17 cellular contexts compared by ENCODE assay signal in genomic region chr3:116443096-116443793, GRCh38. TPM values are rescaled to one million over a fixed set of nuclear protein-coding genes. Genes with fewer than 3 reads are reported as not detected.
DNase-seq lines count a peak whose midpoint lies in the region; ATAC-seq and TF ChIP-seq lines count a peak whose summit lies in the region.
"Had no signal": no experiment of that assay in that cellular context is flagged by ENCODE, and none has a peak within 500 bp of the region (broad histone marks: within the 10 kb centered on the region; RNA-seq: fewer than 3 reads in every experiment).

No MANE protein-coding gene starts in this region.

- H3K36me3 Mint-ChIP-seq in nephron (ENCODE audit: low read depth), result no peaks in the 10 kb centered on the region
- H3K36me3 Mint-ChIP-seq: natural killer cell treated with Interleukin-12 subunit alpha and Interleukin-12 subunit beta and Interleukin-15 and Interleukin-18, amount 100 ng/mL, for 72 hours had no signal

- peak overlapping the region; percentile 55 to 84 (median 68) for H3K27ac Mint-ChIP-seq in nephron
- H3K27ac Mint-ChIP-seq: activated CD8-positive, alpha-beta T cell treated with anti-CD3 and anti-CD28 coated beads, Interleukin-2, amount 10 ng/mL, durations not matched to agents 7 days and 5 days; activated naive CD4-positive, alpha-beta T cell treated with anti-CD3 and anti-CD28 coated beads for 36 hours; effector memory CD8-positive, alpha-beta T cell; natural killer cell treated with Interleukin-12 subunit alpha and Interleukin-12 subunit beta and Interleukin-15 and Interleukin-18, amount 100 ng/mL, for 72 hours; stimulated activated naive CD8-positive, alpha-beta T cell treated with anti-CD3 and anti-CD28 coated beads, Interleukin-15, amount 100 ng/mL, for 72 hours had no signal

- H3K27ac ChIP-seq in right atrium auricular region (no peak overlapping the region), heart right ventricle (no peak overlapping the region), SJCRH30 (no peak overlapping the region)

- H3K36me3 ChIP-seq in right atrium auricular region (no peaks in the 10 kb centered on the region), heart right ventricle (no peaks in the 10 kb centered on the region), endocrine pancreas (ENCODE audit: control insufficient read depth, insufficient read depth, low read length) (no peaks in the 10 kb centered on the region), SJCRH30 (no peaks in the 10 kb centered on the region)

- no peak for TF ChIP-seq POLR2A in lower leg skin (IDR thresholded peaks at IDR 0.05)

- no peak overlapping the region for H3K9ac ChIP-seq in endocrine pancreas (ENCODE audit: control insufficient read depth, insufficient read depth, low read length)

- DNase-seq in right atrium auricular region (ENCODE audit: low spot score) (no peak), heart right ventricle (no peak), lower leg skin (ENCODE audit: low spot score in 2 of 2) (no peak), SJCRH30 (no peak), NOMO-1 treated with dmso at 0.1 percent for 144 hours (lab: John Stamatoyannopoulos, UW; ENCODE audit: unreplicated experiment) (no peak)
- DNase-seq: activated CD8-positive, alpha-beta T cell treated with anti-CD3 and anti-CD28 coated beads, Interleukin-2, amount 10 ng/mL, durations not matched to agents 7 days and 5 days; activated naive CD4-positive, alpha-beta T cell treated with anti-CD3 and anti-CD28 coated beads for 36 hours; effector memory CD8-positive, alpha-beta T cell; GF-D8; NCI-H1048; stimulated activated CD4-positive, alpha-beta T cell treated with anti-CD3 and anti-CD28 coated beads, Interleukin-2, amount 100 ng/mL, for 24 hours; stimulated activated naive CD8-positive, alpha-beta T cell treated with anti-CD3 and anti-CD28 coated beads, Interleukin-15, amount 100 ng/mL, for 72 hours had no signal

- TF ChIP-seq CTCF in right atrium auricular region (IDR thresholded peaks at IDR 0.05), result no peak
- TF ChIP-seq CTCF in heart right ventricle (IDR thresholded peaks at IDR 0.05), result no peak
- TF ChIP-seq CTCF in nephron (IDR thresholded peaks at IDR 0.05; ENCODE audit: unreplicated experiment in 3 of 3), result no peak
- no peak for TF ChIP-seq CTCF in lower leg skin (IDR thresholded peaks at IDR 0.05)

- intact Hi-C loops in heart right ventricle (cut with DNase I), result loop anchor here in 1 of 10 donors (10.0 kb wide), 1 partner anchor 308 kb away; no protein-coding TSS in a partner anchor
- intact Hi-C loops in lower leg skin (cut with DNase I; ENCODE audit: low total_unique reads), result no loop called here

- ATAC-seq in heart right ventricle (no peak), GM19463 (IDR thresholded peaks at IDR 0.05; ENCODE audit: unreplicated experiment) (no peak)
- ATAC-seq: activated CD8-positive, alpha-beta T cell treated with anti-CD3 and anti-CD28 coated beads, Interleukin-2, amount 10 ng/mL, durations not matched to agents 7 days and 5 days; effector memory CD8-positive, alpha-beta T cell; natural killer cell treated with Interleukin-12 subunit alpha and Interleukin-12 subunit beta and Interleukin-15 and Interleukin-18, amount 100 ng/mL, for 72 hours; stimulated activated naive CD8-positive, alpha-beta T cell treated with anti-CD3 and anti-CD28 coated beads, Interleukin-15, amount 100 ng/mL, for 72 hours had no signal

- WGBS in heart right ventricle, 2 donors, result 18 to 23% methylated on average over 4 of the region's 4 CpGs
- WGBS in lower leg skin, 2 donors, result 8 to 9% methylated on average over 4 of the region's 4 CpGs

- H3K4me3 ChIP-seq in right atrium auricular region, result peak overlapping the region; percentile 2 to 19
- peak overlapping the region in 5 of 10 donors; percentile 24 to 51 (median 42) for H3K4me3 ChIP-seq in heart right ventricle
- peak overlapping the region; percentile 89 for H3K4me3 ChIP-seq in endocrine pancreas (ENCODE audit: control insufficient read depth, insufficient read depth, low read length)
- no peak overlapping the region for H3K4me3 ChIP-seq in lower leg skin (ENCODE audit: low read depth, poor library complexity, severe bottlenecking)
- H3K4me3 ChIP-seq in SJCRH30, result no peak overlapping the region

- H3K27me3 ChIP-seq in right atrium auricular region, result no peaks in the 10 kb centered on the region
- H3K27me3 ChIP-seq in heart right ventricle, result peaks cover 0 to 39% (median 0%) of the 10 kb centered on the region in 7 donors
- no peaks in the 10 kb centered on the region for H3K27me3 ChIP-seq in endocrine pancreas (ENCODE audit: control insufficient read depth, insufficient read depth, low read length)
- no peaks in the 10 kb centered on the region for H3K27me3 ChIP-seq in SJCRH30

- H3K27me3 Mint-ChIP-seq in nephron (ENCODE audit: low read depth), result peaks cover 14% of the 10 kb centered on the region
- H3K27me3 Mint-ChIP-seq: effector memory CD8-positive, alpha-beta T cell; natural killer cell treated with Interleukin-12 subunit alpha and Interleukin-12 subunit beta and Interleukin-15 and Interleukin-18, amount 100 ng/mL, for 72 hours had no signal

- H3K4me1 ChIP-seq in right atrium auricular region (no peaks in the 10 kb centered on the region), heart right ventricle (no peaks in the 10 kb centered on the region), endocrine pancreas (ENCODE audit: control insufficient read depth, insufficient read depth, low read length) (peaks cover 12% of the 10 kb centered on the region), SJCRH30 (no peaks in the 10 kb centered on the region)

- no peaks in the 10 kb centered on the region for H3K9me3 Mint-ChIP-seq in nephron

- H3K4me1 Mint-ChIP-seq in nephron, result peaks cover 46% of the 10 kb centered on the region
- H3K4me1 Mint-ChIP-seq: stimulated activated naive CD8-positive, alpha-beta T cell treated with anti-CD3 and anti-CD28 coated beads, Interleukin-15, amount 100 ng/mL, for 72 hours had no signal

- no peaks in the 10 kb centered on the region for H3K9me3 ChIP-seq in right atrium auricular region
- peaks cover 0 to 2% (median 0%) of the 10 kb centered on the region in 11 donors for H3K9me3 ChIP-seq in heart right ventricle
- H3K9me3 ChIP-seq in endocrine pancreas (ENCODE audit: control insufficient read depth, low read length), result no peaks in the 10 kb centered on the region
- H3K9me3 ChIP-seq in SJCRH30 (replicated peaks), result no peaks in the 10 kb centered on the region

- H3K4me3 Mint-ChIP-seq in nephron, result peak overlapping the region; percentile 86 to 91 (median 88)
- H3K4me3 Mint-ChIP-seq: activated CD8-positive, alpha-beta T cell treated with anti-CD3 and anti-CD28 coated beads, Interleukin-2, amount 10 ng/mL, durations not matched to agents 7 days and 5 days; activated naive CD4-positive, alpha-beta T cell treated with anti-CD3 and anti-CD28 coated beads for 36 hours; effector memory CD8-positive, alpha-beta T cell; natural killer cell treated with Interleukin-12 subunit alpha and Interleukin-12 subunit beta and Interleukin-15 and Interleukin-18, amount 100 ng/mL, for 72 hours; stimulated activated naive CD8-positive, alpha-beta T cell treated with anti-CD3 and anti-CD28 coated beads, Interleukin-15, amount 100 ng/mL, for 72 hours had no signal

RNA-seq across cellular contexts. Expression of gene LSAMP, which starts 2.0 kb away (rescaled TPM):
- total RNA-seq in right atrium auricular region (1 to 10 TPM; 1.7 to 2.1 TPM), heart right ventricle (1 to 10 TPM in 9 of 10 donors, under 1 TPM in 1; 0.75 to 9.0 (median 6.0) TPM), lower leg skin (1 to 10 TPM; 1.1 to 3.5 (median 2.0) TPM)
- polyA plus RNA-seq in heart right ventricle, result 1 to 10 TPM in 1 of 2 donors, under 1 TPM in 1; 0.51 to 1.8 TPM
- under 0.01 and 0.02 TPM in 2 replicates for total RNA-seq in SJCRH30 (2014; rRNA removed; shearing (Covaris generic))
- total RNA-seq: activated CD8-positive, alpha-beta T cell treated with anti-CD3 and anti-CD28 coated beads, Interleukin-2, amount 10 ng/mL, durations not matched to agents 7 days and 5 days; activated naive CD4-positive, alpha-beta T cell treated with anti-CD3 and anti-CD28 coated beads for 36 hours; natural killer cell treated with Interleukin-12 subunit alpha and Interleukin-12 subunit beta and Interleukin-15 and Interleukin-18, amount 100 ng/mL, for 72 hours; T-helper 2 cell treated with Interferon-gamma antibody and Interleukin-4, amounts not matched to agents 100 ng/mL and 5 ng/mL, for 36 hours had no signal

Comparison
In these comparisons a context has a peak if more than half of its experiments do, and no peak if none do; other contexts are left out.
1. H3K4me3 ChIP-seq: peak in right atrium auricular region (2 of 2) and endocrine pancreas (single experiment); none in lower leg skin (single experiment) and SJCRH30 (single experiment).